Comparison of ENCODE assay signal across 8 cellular contexts in genomic region chr3:43155464-43156121, GRCh38. TPM values are rescaled to one million over a fixed set of nuclear protein-coding genes. Genes with fewer than 3 reads are reported as not detected.
DNase-seq lines count a peak whose midpoint lies in the region; ATAC-seq and TF ChIP-seq lines count a peak whose summit lies in the region.

No MANE protein-coding gene starts in this region.

- peak overlapping the region in 7 of 10 donors; percentile 5 to 53 (median 46) for H3K4me3 Mint-ChIP-seq in naive thymus-derived CD8-positive, alpha-beta T cell

- intact Hi-C loops in PC-3 (cut with micrococcal nuclease): loop anchor here (1.0 kb wide), 1 partner anchor 194 kb away; no protein-coding TSS in a partner anchor

- in situ Hi-C loops in GM23248 (cut with MboI): no loop called here

- H3K9me2 ChIP-seq in GM23248 (ENCODE audit: insufficient read depth) (no peaks in the 10 kb centered on the region), PC-3 (replicated peaks; ENCODE audit: low read length) (no peaks in the 10 kb centered on the region)

- H3K27me3 ChIP-seq in GM23248 (replicated peaks; ENCODE audit: insufficient read depth): no peaks in the 10 kb centered on the region
- H3K27me3 ChIP-seq in PC-3 (ENCODE audit: low read length): no peaks in the 10 kb centered on the region

- no peak overlapping the region for H3K4me2 ChIP-seq in GM23248 (ENCODE audit: unreplicated experiment)
- no peak overlapping the region for H3K4me2 ChIP-seq in PC-3 (ENCODE audit: low read length)

- H3K27ac ChIP-seq in GM23248: no peak overlapping the region
- no peak overlapping the region for H3K27ac ChIP-seq in PC-3 (ENCODE audit: low read length)

- no peaks in the 10 kb centered on the region for H3K36me3 Mint-ChIP-seq in naive thymus-derived CD8-positive, alpha-beta T cell

- H3K9me3 ChIP-seq in GM23248 (ENCODE audit: low read depth) (no peaks in the 10 kb centered on the region), PC-3 (ENCODE audit: low read length) (no peaks in the 10 kb centered on the region)

- DNase-seq in GM23248 (peak; percentile 96), PC-3 (peak; percentile 90), NCI-H2171 treated with DMSO at 0.1 percent for 48 hours (lab: John Stamatoyannopoulos, UW) (no peak)
- DNase-seq in naive thymus-derived CD8-positive, alpha-beta T cell: no peak
- no peak for DNase-seq in stimulated activated CD4-positive, alpha-beta T cell treated with anti-CD3 and anti-CD28 coated beads, Interleukin-2, amount 100 ng/mL, for 48 hours

- POLR2A ChIA-PET in PC-3 (lab: Charles Lee; ENCODE audit: unreplicated experiment): no interaction called here
- POLR2A ChIA-PET in naive thymus-derived CD8-positive, alpha-beta T cell (lab: Charles Lee): interaction anchor here (0.6 kb wide), 1 partner anchor 68 kb away, joined by 4 read pairs; no protein-coding TSS in a partner anchor

- WGBS in GM23248 (ENCODE audit: low coverage in 1 of 2, low lambda C conversion rate in 2 of 2, missing lambda C conversion rate in 2 of 2), 2 experiments: 20 to 22% methylated on average over 11 of the region's 11 CpGs

- H3K27me3 Mint-ChIP-seq in naive thymus-derived CD8-positive, alpha-beta T cell: no peaks in the 10 kb centered on the region

- H3K79me2 ChIP-seq in GM23248 (ENCODE audit: insufficient read depth) (no peaks in the 10 kb centered on the region), PC-3 (ENCODE audit: low read length) (no peaks in the 10 kb centered on the region)

- BruUV-seq in PC-3 (replicated peaks; lab: Mats Ljungman, UMichigan): no TSS peak

- H3K27ac Mint-ChIP-seq in naive thymus-derived CD8-positive, alpha-beta T cell: peak overlapping the region; percentile 39 to 94 (median 84)

- TF ChIP-seq CTCF in PC-3 (conservative IDR thresholded peaks at IDR 0.05; ENCODE audit: low read depth, low read length): peak; percentile 89

- no peaks in the 10 kb centered on the region for H4K20me1 ChIP-seq in GM23248 (ENCODE audit: insufficient read depth)
- H4K20me1 ChIP-seq in PC-3 (ENCODE audit: low read length): no peaks in the 10 kb centered on the region

- peaks cover 18 to 48% (median 27%) of the 10 kb centered on the region in 4 donors for H3K4me1 Mint-ChIP-seq in naive thymus-derived CD8-positive, alpha-beta T cell

- no peaks in the 10 kb centered on the region for H3K36me3 ChIP-seq in GM23248 (ENCODE audit: low read depth)
- H3K36me3 ChIP-seq in PC-3 (ENCODE audit: low read depth, low read length): no peaks in the 10 kb centered on the region

- H3K4me1 ChIP-seq in GM23248 (ENCODE audit: insufficient read depth) (peaks cover 10% of the 10 kb centered on the region; the same call in 1 of the 2 replicates), PC-3 (ENCODE audit: insufficient read depth, low read length) (no peaks in the 10 kb centered on the region)

- ATAC-seq in PC-3: peak; percentile 98
- peak; percentile 80 for ATAC-seq in esophagus mucosa
- ATAC-seq in naive thymus-derived CD8-positive, alpha-beta T cell: no peak
- ATAC-seq in GM18511 (IDR thresholded peaks at IDR 0.05; ENCODE audit: unreplicated experiment): no peak
- no peak for ATAC-seq in HG02610 (IDR thresholded peaks at IDR 0.05; ENCODE audit: unreplicated experiment)

- peak overlapping the region; percentile 28; the same call in 1 of the 2 replicates for H2AFZ ChIP-seq in GM23248
- 0 out of 2 replicates have a peak overlapping the region, but pooled peaks have one; percentile 10 for H2AFZ ChIP-seq in PC-3 (ENCODE audit: low read length)

- H3K9me3 Mint-ChIP-seq in naive thymus-derived CD8-positive, alpha-beta T cell: no peaks in the 10 kb centered on the region

- H3K9ac ChIP-seq in GM23248: no peak overlapping the region
- no peak overlapping the region for H3K9ac ChIP-seq in PC-3 (ENCODE audit: low read length)

- CTCF ChIA-PET in PC-3 (lab: Charles Lee): interaction anchor here (1.2 kb wide), 1 partner anchor 194 kb away, joined by 8 read pairs; no protein-coding TSS in a partner anchor

- H3F3A ChIP-seq in GM23248 (ENCODE audit: insufficient read depth) (no peaks in the 10 kb centered on the region), PC-3 (ENCODE audit: low read length, unreplicated experiment) (no peaks in the 10 kb centered on the region)

- H3K4me3 ChIP-seq in GM23248 (no peak overlapping the region), PC-3 (ENCODE audit: low read length) (no peak overlapping the region)

RNA-seq across cellular contexts. Expression of gene POMGNT2, which starts 49.7 kb away (rescaled TPM):
- 11.6 and 14.5 TPM in 2 replicates for total RNA-seq in GM23248 (2014; rRNA removed; shearing (Covaris generic))
- 10.6 and 11.6 TPM in 2 replicates for polyA plus RNA-seq in GM23248 (2016; fragmentation: Nextera tagmentation; extraction: Ambion mirVana)
- total RNA-seq in PC-3 (2014; rRNA removed) (45.7 and 51.5 TPM in 2 replicates), esophagus mucosa (4.7 TPM)
- 1 to 10 TPM; 5.5 to 5.6 TPM for total RNA-seq in naive thymus-derived CD8-positive, alpha-beta T cell
- polyA plus RNA-seq in naive thymus-derived CD8-positive, alpha-beta T cell: 10 to 100 TPM in 1 of 3 donors, 1 to 10 TPM in 2; 6.3 to 10.3 (median 7.3) TPM

Comparison
In these comparisons a context has a peak if more than half of its experiments do, and no peak if none do; other contexts are left out.
1. DNase-seq: peak in GM23248 (single experiment) and PC-3 (single experiment); none in naive thymus-derived CD8-positive, alpha-beta T cell (0 of 10), stimulated activated CD4-positive, alpha-beta T cell treated with anti-CD3 and anti-CD28 coated beads, Interleukin-2, amount 100 ng/mL, for 48 hours (0 of 2) and NCI-H2171 treated with DMSO at 0.1 percent for 48 hours (single experiment).
2. ATAC-seq: peak in PC-3 (single experiment) and esophagus mucosa (single experiment); none in naive thymus-derived CD8-positive, alpha-beta T cell (0 of 2), GM18511 (single experiment) and HG02610 (single experiment).